ENCODE assay signal across 8 cellular contexts in the genomic region with DNA sequence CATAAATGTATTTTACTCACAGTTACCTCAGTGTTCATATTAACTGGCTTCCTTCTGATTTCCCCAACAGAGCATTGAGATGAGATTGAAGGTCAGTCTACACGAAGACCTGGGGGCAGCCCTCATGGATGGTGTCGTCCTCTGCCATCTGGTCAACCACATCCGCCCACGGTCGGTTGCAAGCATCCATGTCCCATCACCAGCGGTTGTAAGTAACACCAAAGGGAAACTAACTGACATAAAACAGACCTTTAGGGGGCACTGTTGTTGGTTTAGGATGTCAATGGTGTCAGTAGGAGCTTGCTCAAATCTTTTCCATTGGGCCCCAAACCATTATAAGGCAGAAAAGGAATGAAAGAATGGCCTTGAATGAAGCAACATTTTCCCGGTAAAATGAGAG.
A peak's percentile ranks its signal among the peaks of the same experiment; 100 is the strongest.
DNase-seq lines count a peak whose midpoint lies in the region; ATAC-seq and TF ChIP-seq lines count a peak whose summit lies in the region.

No MANE protein-coding gene starts in this region.

- H3K4me3 ChIP-seq in epithelial cell of esophagus (ENCODE audit: low read length) = no peak overlapping the region

- peak; percentile 20 for DNase-seq in 8988T
- DNase-seq in GF-D8 (lab: John Stamatoyannopoulos, UW) = peak; percentile 3
- DNase-seq in NCI-H460 (ENCODE audit: extremely low read depth, low read depth) = peak; percentile 4
- peak; percentile 29 for DNase-seq in epithelial cell of esophagus (ENCODE audit: low read depth)
- no peak for DNase-seq in stimulated activated naive CD4-positive, alpha-beta T cell treated with Interleukin-2 at 50 U/mL for 16 hours (lab: John Stamatoyannopoulos, UW)
- no peak for DNase-seq in ecto neural progenitor cell (ENCODE audit: low spot score)
- DNase-seq in NCI-H774 (lab: John Stamatoyannopoulos, UW) = no peak

- TF ChIP-seq POLR2A in GM18505 (IDR thresholded peaks at IDR 0.05; ENCODE audit: borderline replicate concordance, extremely low read depth, insufficient read depth, insufficient read length) = no peak

- no peak for ATAC-seq in GM18505 (IDR thresholded peaks at IDR 0.05; ENCODE audit: unreplicated experiment)

- no peak for TF ChIP-seq CTCF in epithelial cell of esophagus (IDR thresholded peaks at IDR 0.05; ENCODE audit: insufficient read depth, low read depth, low read length, missing control alignments)

Comparison
In these comparisons a context has a peak if more than half of its experiments do, and no peak if none do; other contexts are left out.
1. DNase-seq: peak in 8988T (single experiment), GF-D8 (single experiment), NCI-H460 (single experiment) and epithelial cell of esophagus (single experiment); none in stimulated activated naive CD4-positive, alpha-beta T cell treated with Interleukin-2 at 50 U/mL for 16 hours (single experiment), ecto neural progenitor cell (single experiment) and NCI-H774 (single experiment).